In genomic region chr9:133419005-133419404, GRCh38 we compare ENCODE assay signal across 10 cellular contexts. TPM values are rescaled to one million over a fixed set of nuclear protein-coding genes. Genes with fewer than 3 reads are reported as not detected.
A peak's percentile ranks its signal among the peaks of the same experiment; 100 is the strongest.
DNase-seq lines count a peak whose midpoint lies in the region; ATAC-seq, FAIRE-seq and TF ChIP-seq lines count a peak whose summit lies in the region.
"Had no signal": no experiment of that assay in that cellular context is flagged by ENCODE, and none has a peak within 500 bp of the region (broad histone marks: within the 10 kb centered on the region; RNA-seq: fewer than 3 reads in every experiment).

No MANE protein-coding gene starts in this region.

- H3K4me1 Mint-ChIP-seq in Caco-2 (ENCODE audit: low read depth, unreplicated experiment) (peaks cover 11% of the 10 kb centered on the region), naive B cell (peaks cover 58 to 74% (median 67%) of the 10 kb centered on the region in 3 donors)

- no peak overlapping the region for H4K5ac ChIP-seq in mesendoderm (ENCODE audit: low read length)

- H3K9ac ChIP-seq in K562 (ENCODE audit: insufficient read depth in 1 of 2, low read depth in 2 of 2, low read length in 2 of 2) (no peak overlapping the region), mesendoderm (ENCODE audit: low read length) (no peak overlapping the region)

- H3K79me1 ChIP-seq in mesendoderm (ENCODE audit: low read length): peaks cover 11% of the 10 kb centered on the region

- POLR2A ChIA-PET in Caco-2 (lab: Charles Lee): interaction anchor here (1.3 to 2.9 kb wide), 2 partner anchors 41 to 389 kb away, joined by 3 to 28 read pairs; partner anchors contain the start of gene CACFD1
- POLR2A ChIA-PET in K562 (lab: Yijun Ruan, JAX): interaction anchor here (0.6 to 1.0 kb wide), 3 partner anchors 8 to 44 kb away, joined by 3 to 4 read pairs (median 3); no protein-coding TSS in a partner anchor

- TF ChIP-seq EP300 in K562 (IDR thresholded peaks at IDR 0.05; ENCODE audit: low read length): no peak

- H3K56ac ChIP-seq in mesendoderm (ENCODE audit: low read length): no peak overlapping the region

- H3K4me3 ChIP-seq in Caco-2 (ENCODE audit: low read depth, low read length) (peak overlapping the region; percentile 65), LNCaP clone FGC (ENCODE audit: low read depth, low read length) (peak overlapping the region; percentile 99; the same call in 1 of the 2 replicates), K562 (peak overlapping the region; percentile 94), mesendoderm (ENCODE audit: low read length) (no peak overlapping the region)

- peaks cover 11% of the 10 kb centered on the region for H3K36me3 Mint-ChIP-seq in Caco-2 (ENCODE audit: insufficient read depth, unreplicated experiment)
- H3K36me3 Mint-ChIP-seq in naive B cell: no peaks in the 10 kb centered on the region

- H2AK5ac ChIP-seq in mesendoderm (ENCODE audit: low read length): no peak overlapping the region

- H3K18ac ChIP-seq in mesendoderm (ENCODE audit: low read length): no peak overlapping the region

- peaks cover 39% of the 10 kb centered on the region for H3K79me2 ChIP-seq in K562 (ENCODE audit: control insufficient read depth, insufficient read depth, low read length)
- peaks cover 19% of the 10 kb centered on the region for H3K79me2 ChIP-seq in mesendoderm (ENCODE audit: control insufficient read depth, insufficient read depth, low read length)

- no peak overlapping the region for H2BK15ac ChIP-seq in mesendoderm (replicated peaks; ENCODE audit: low read depth)

- no peak overlapping the region for H2BK5ac ChIP-seq in mesendoderm (ENCODE audit: low read length)

- peak; percentile 74 for FAIRE-seq in K562 (lab: Jason Lieb, UNC)

- BruUV-seq in Caco-2 (replicated peaks; lab: Mats Ljungman, UMichigan): no TSS peak
- BruUV-seq in K562 (replicated peaks; lab: Mats Ljungman, UMichigan): no TSS peak

- H4K8ac ChIP-seq in mesendoderm (ENCODE audit: low read depth, low read length): no peak overlapping the region

- no peaks in the 10 kb centered on the region; the same call in 1 of the 2 replicates for H4K20me1 ChIP-seq in K562 (replicated peaks; ENCODE audit: control insufficient read depth, insufficient read depth, low read length)

- H2AFZ ChIP-seq in K562 (ENCODE audit: low read depth, low read length): peak overlapping the region; percentile 98

- 23% methylated on average over 11 of the region's 13 CpGs for WGBS in K562 (ENCODE audit: insufficient coverage, low coverage, missing lambda C conversion rate)
- whole genome bisulfite sequencing in mesendoderm (ENCODE audit: extremely low coverage, insufficient coverage, low lambda C conversion rate): no CpG with 5 or more reads among the region's 13 CpGs

- H3K36me3 ChIP-seq in Caco-2 (ENCODE audit: control insufficient read depth, insufficient read depth, low read length) (0 out of 2 replicates have a peak, but pooled peaks cover 2% of the 10 kb centered on the region), K562 (ENCODE audit: control insufficient read depth, insufficient read depth, low read length) (peaks cover 29% of the 10 kb centered on the region), mesendoderm (ENCODE audit: control insufficient read depth, insufficient read depth, low read length) (peaks cover 1% of the 10 kb centered on the region)

- no peak for DNase-seq in Caco-2
- no peak for DNase-seq in LNCaP clone FGC (ENCODE audit: low read depth)
- peak in 2 of 4 experiments; percentile 45 to 64 for DNase-seq in K562 (ENCODE audit: extremely low read depth in 1 of 4, low spot score in 3 of 4)
- no peak for DNase-seq in naive B cell
- DNase-seq in KBM-7: no peak
- no peak for DNase-seq in mesendoderm
- DNase-seq: GDM1; stimulated activated naive CD4-positive, alpha-beta T cell had no signal

- no peak for TF ChIP-seq RAD21 in K562 (CRISPR knock-in tag; conservative IDR thresholded peaks at IDR 0.05 in 1 of 2, IDR thresholded peaks at IDR 0.05 in 1 of 2)

- no peaks in the 10 kb centered on the region for H3K27me3 Mint-ChIP-seq in Caco-2 (ENCODE audit: insufficient read depth, unreplicated experiment)
- no peaks in the 10 kb centered on the region for H3K27me3 Mint-ChIP-seq in naive B cell

- H3K9me3 ChIP-seq in Caco-2: no peaks in the 10 kb centered on the region
- H3K9me3 ChIP-seq in K562 (replicated peaks; ENCODE audit: control insufficient read depth, insufficient read depth, low read depth, low read length): no peaks in the 10 kb centered on the region

- H3K9me1 ChIP-seq in K562 (ENCODE audit: control insufficient read depth, insufficient read depth, low read length): peaks cover 3% of the 10 kb centered on the region

- H2BK120ac ChIP-seq in mesendoderm (ENCODE audit: low read depth, low read length): no peak overlapping the region

- H3K27ac ChIP-seq in K562 (ENCODE audit: extremely low read depth, low read depth, low read length) (peak overlapping the region; percentile 59; the same call in 1 of the 3 replicates), mesendoderm (ENCODE audit: low read depth, low read length) (no peak overlapping the region)

- H3K9me3 Mint-ChIP-seq in Caco-2 (ENCODE audit: unreplicated experiment) (no peaks in the 10 kb centered on the region), naive B cell (peaks cover 0 to 6% (median 4%) of the 10 kb centered on the region in 7 donors)

- ATAC-seq in K562 (no peak), naive B cell (ENCODE audit: low read depth in 2 of 2) (no peak), HG03139 (IDR thresholded peaks at IDR 0.05; ENCODE audit: unreplicated experiment) (no peak), HG03460 (IDR thresholded peaks at IDR 0.05; ENCODE audit: unreplicated experiment) (no peak)

- intact Hi-C loops in Caco-2 (cut with micrococcal nuclease; ENCODE audit: unreplicated experiment) (loop anchor here (5.0 kb wide), 1 partner anchor 38 kb away; the partner anchor contains the start of gene CACFD1), K562 (cut with micrococcal nuclease) (no loop called here)

- no peaks in the 10 kb centered on the region for H3K27me3 ChIP-seq in Caco-2 (replicated peaks; ENCODE audit: control insufficient read depth, insufficient read depth, low read length)
- H3K27me3 ChIP-seq in K562 (ENCODE audit: control insufficient read depth in 2 of 2, insufficient read depth in 2 of 2, low read length in 2 of 2): peaks cover 0 to 2% of the 10 kb centered on the region in 2 experiments; a peak in 2 of 5 replicates
- H3K27me3 ChIP-seq in mesendoderm (ENCODE audit: insufficient read depth, low read length, poor library complexity): no peaks in the 10 kb centered on the region

- H3K4me3 Mint-ChIP-seq in Caco-2 (ENCODE audit: unreplicated experiment) (peak overlapping the region; percentile 86), naive B cell (peak overlapping the region; percentile 88 to 94 (median 92))

- in situ Hi-C loops in K562 (cut with MboI) (no loop called here), KBM-7 (cut with MboI; ENCODE audit: low pct_unique_long_range_greater_than_20kb, low sequenced_read_pairs) (no loop called here)

- H3K4me1 ChIP-seq in Caco-2 (peaks cover 12% of the 10 kb centered on the region), K562 (replicated peaks in 1 of 2; ENCODE audit: control insufficient read depth in 2 of 2, insufficient read depth in 2 of 2, low read length in 2 of 2) (peaks cover 26 to 35% of the 10 kb centered on the region in 2 experiments), mesendoderm (ENCODE audit: control insufficient read depth, low read depth, low read length) (no peaks in the 10 kb centered on the region)

- H3K23ac ChIP-seq in mesendoderm (ENCODE audit: low read length): no peak overlapping the region

- TF ChIP-seq CTCF in Caco-2 (IDR thresholded peaks at IDR 0.05; ENCODE audit: insufficient read depth in 1 of 2, low read depth in 1 of 2, low read length in 1 of 2, severe bottlenecking in 1 of 2, unreplicated experiment in 1 of 2): no peak
- TF ChIP-seq CTCF in LNCaP clone FGC (IDR thresholded peaks at IDR 0.05; ENCODE audit: control insufficient read depth, extremely low read depth, insufficient read depth): no peak
- TF ChIP-seq CTCF in K562 (IDR thresholded peaks at IDR 0.05 in 2 of 3, conservative IDR thresholded peaks at IDR 0.05 in 1 of 3; ENCODE audit: insufficient read depth in 2 of 3, low read depth in 1 of 3, low read length in 3 of 3): no peak

- no peak for TF ChIP-seq POLR2A in K562 (conservative IDR thresholded peaks at IDR 0.05)

- H3K4me2 ChIP-seq in K562 (ENCODE audit: insufficient read depth, low read length) (peak overlapping the region; percentile 95), mesendoderm (ENCODE audit: low read length) (no peak overlapping the region)

- H3K27ac Mint-ChIP-seq in Caco-2 (ENCODE audit: unreplicated experiment): peak overlapping the region; percentile 84
- peak overlapping the region in 5 of 6 donors; percentile 66 to 94 (median 75) for H3K27ac Mint-ChIP-seq in naive B cell

- CTCF ChIA-PET in Caco-2 (lab: Charles Lee) (interaction anchor here (0.6 kb wide), 1 partner anchor 63 kb away, joined by 3 read pairs; no protein-coding TSS in a partner anchor), K562 (lab: Yijun Ruan, JAX; ENCODE audit: low intra/inter-chr PET ratio) (no interaction called here)

- H3K4ac ChIP-seq in mesendoderm (ENCODE audit: low read depth, low read length): no peak overlapping the region

RNA-seq across cellular contexts. Expression of gene REXO4, which starts 1.2 kb away (rescaled TPM):
- total RNA-seq in Caco-2 (2022): 43.6 and 44.1 TPM in 2 replicates
- 33.3 and 49.1 TPM in 2 replicates for total RNA-seq in K562 (2011; cell fraction: chromatin; rRNA removed; ENCODE audit: low replicate concordance)
- 33.0 and 38.9 TPM in 2 replicates for total RNA-seq in K562 (2011; cell fraction: nucleolus; rRNA removed)
- total RNA-seq in K562 (2011; cell fraction: nucleoplasm; rRNA removed): 25.6 and 35.8 TPM in 2 replicates
- 70.5 and 72.9 TPM in 2 replicates for total RNA-seq in K562 (2014; rRNA removed)
- 19.6 and 21.6 TPM in 2 replicates for total RNA-seq in K562 (2014; rRNA removed; fragmentation: Illumina TruSeq; extraction: Trizol)
- total RNA-seq in K562 (2015; rRNA removed; fragmentation: Illumina TruSeq; extraction: Trizol): 31.1 and 31.3 TPM in 2 replicates
- 56.4 and 57.9 TPM in 2 replicates for total RNA-seq in K562 (2021)
- 23.9 and 29.2 TPM in 2 replicates for polyA plus RNA-seq in K562 (2011; rRNA removed)
- 26.2 and 39.1 TPM in 2 replicates for polyA plus RNA-seq in K562 (2011; cell fraction: cytosol; rRNA removed)
- polyA plus RNA-seq in K562 (2011; cell fraction: nucleus; rRNA removed): 19.8 and 27.2 TPM in 2 replicates
- polyA plus RNA-seq in K562 (2012): 22.0 and 39.1 TPM in 2 replicates
- 40.9 and 45.1 TPM in 2 replicates for polyA plus RNA-seq in K562 (2014; fragmentation: Illumina TruSeq; extraction: Trizol)
- polyA plus RNA-seq in K562 (2014; fragmentation: Nextera tagmentation; extraction: Ambion mirVana): 1 to 10 TPM; 3.4 to 5.0 TPM
- 58.8 and 62.3 TPM in 2 replicates for polyA plus RNA-seq in K562 (2014; rRNA removed)
- 22.5 and 31.4 TPM in 2 replicates for polyA minus RNA-seq in K562 (2011; rRNA and poly(A)+ RNA removed)
- polyA minus RNA-seq in K562 (2011; cell fraction: cytosol; rRNA and poly(A)+ RNA removed): 17.9 and 24.8 TPM in 2 replicates
- polyA minus RNA-seq in K562 (2011; cell fraction: nucleus; rRNA and poly(A)+ RNA removed): 13.6 and 16.7 TPM in 2 replicates
- 10 to 100 TPM in 5 of 6 donors, 1 to 10 TPM in 1; 4.3 to 27.7 (median 15.1) TPM for polyA plus RNA-seq in naive B cell (ENCODE audit: low read depth in 6 of 6)
- 39.7 TPM for polyA plus RNA-seq in mesendoderm (2013, experiment 1 of 2)
- 41.3 TPM for polyA plus RNA-seq in mesendoderm (2013, experiment 2 of 2)

RNA-seq across cellular contexts. Expression of gene ADAMTS13, which starts 3.2 kb away (rescaled TPM):
- total RNA-seq in Caco-2 (2022) (5.3 and 6.2 TPM in 2 replicates), K562 (2014; rRNA removed) (0.04 TPM in 1 of 2 replicates, not detected in the other), K562 (2014; rRNA removed; fragmentation: Illumina TruSeq; extraction: Trizol) (not detected in 2 replicates), K562 (2015; rRNA removed; fragmentation: Illumina TruSeq; extraction: Trizol) (0.04 TPM in 1 of 2 replicates, not detected in the other), K562 (2021) (0.07 TPM in 1 of 2 replicates, not detected in the other)
- 0.51 and 1.4 TPM in 2 replicates for total RNA-seq in K562 (2011; cell fraction: chromatin; rRNA removed; ENCODE audit: low replicate concordance)
- 0.53 and 0.83 TPM in 2 replicates for total RNA-seq in K562 (2011; cell fraction: nucleolus; rRNA removed)
- total RNA-seq in K562 (2011; cell fraction: nucleoplasm; rRNA removed): 0.44 and 1.4 TPM in 2 replicates
- polyA plus RNA-seq in K562 (2011; rRNA removed) (0.16 and 0.20 TPM in 2 replicates), K562 (2014; fragmentation: Illumina TruSeq; extraction: Trizol) (0.03 TPM in 1 of 2 replicates, not detected in the other), K562 (2014; fragmentation: Nextera tagmentation; extraction: Ambion mirVana) (not detected), K562 (2014; rRNA removed) (0.04 and 0.26 TPM in 2 replicates), naive B cell (ENCODE audit: low read depth in 6 of 6) (under 1 TPM in 2 of 6 donors, not detected in 4; 0.23 to 0.25 TPM)
- 0.10 and 0.16 TPM in 2 replicates for polyA plus RNA-seq in K562 (2011; cell fraction: cytosol; rRNA removed)
- 1.2 and 1.3 TPM in 2 replicates for polyA plus RNA-seq in K562 (2011; cell fraction: nucleus; rRNA removed)
- polyA plus RNA-seq in K562 (2012): 0.29 and 1.0 TPM in 2 replicates
- not detected in 2 replicates for polyA minus RNA-seq in K562 (2011; rRNA and poly(A)+ RNA removed)
- not detected in 2 replicates for polyA minus RNA-seq in K562 (2011; cell fraction: cytosol; rRNA and poly(A)+ RNA removed)
- polyA minus RNA-seq in K562 (2011; cell fraction: nucleus; rRNA and poly(A)+ RNA removed): 0.33 and 0.40 TPM in 2 replicates
- polyA plus RNA-seq in mesendoderm (2013, experiment 1 of 2): 0.45 TPM
- polyA plus RNA-seq in mesendoderm (2013, experiment 2 of 2): 0.46 TPM

RNA-seq across cellular contexts. Expression of gene CACFD1, which starts 40.8 kb away (rescaled TPM):
- total RNA-seq in Caco-2 (2022): 26.0 and 27.0 TPM in 2 replicates
- total RNA-seq in K562 (2011; cell fraction: chromatin; rRNA removed; ENCODE audit: low replicate concordance): 2.9 and 4.1 TPM in 2 replicates
- total RNA-seq in K562 (2011; cell fraction: nucleolus; rRNA removed): 3.4 and 4.7 TPM in 2 replicates
- total RNA-seq in K562 (2011; cell fraction: nucleoplasm; rRNA removed): 3.2 and 5.5 TPM in 2 replicates
- total RNA-seq in K562 (2014; rRNA removed): 1.1 and 1.2 TPM in 2 replicates
- total RNA-seq in K562 (2014; rRNA removed; fragmentation: Illumina TruSeq; extraction: Trizol): 0.11 and 0.13 TPM in 2 replicates
- total RNA-seq in K562 (2015; rRNA removed; fragmentation: Illumina TruSeq; extraction: Trizol): 0.54 and 0.64 TPM in 2 replicates
- 1.4 and 1.8 TPM in 2 replicates for total RNA-seq in K562 (2021)
- 0.87 and 1.2 TPM in 2 replicates for polyA plus RNA-seq in K562 (2011; rRNA removed)
- 0.77 and 1.1 TPM in 2 replicates for polyA plus RNA-seq in K562 (2011; cell fraction: cytosol; rRNA removed)
- polyA plus RNA-seq in K562 (2011; cell fraction: nucleus; rRNA removed): 1.3 and 2.3 TPM in 2 replicates
- 0.89 and 3.8 TPM in 2 replicates for polyA plus RNA-seq in K562 (2012)
- polyA plus RNA-seq in K562 (2014; fragmentation: Illumina TruSeq; extraction: Trizol): 0.16 and 0.37 TPM in 2 replicates
- polyA plus RNA-seq in K562 (2014; fragmentation: Nextera tagmentation; extraction: Ambion mirVana): not detected
- polyA plus RNA-seq in K562 (2014; rRNA removed): 1.1 and 1.4 TPM in 2 replicates
- 0.57 and 0.70 TPM in 2 replicates for polyA minus RNA-seq in K562 (2011; rRNA and poly(A)+ RNA removed)
- polyA minus RNA-seq in K562 (2011; cell fraction: cytosol; rRNA and poly(A)+ RNA removed): 0.67 and 0.82 TPM in 2 replicates
- polyA minus RNA-seq in K562 (2011; cell fraction: nucleus; rRNA and poly(A)+ RNA removed): 1.7 and 1.8 TPM in 2 replicates
- polyA plus RNA-seq in naive B cell (ENCODE audit: low read depth in 6 of 6): 10 to 100 TPM; 14.7 to 23.5 (median 18.7) TPM
- 3.4 TPM for polyA plus RNA-seq in mesendoderm (2013, experiment 1 of 2)
- 4.1 TPM for polyA plus RNA-seq in mesendoderm (2013, experiment 2 of 2)

RNA-seq across cellular contexts. Expression of gene STKLD1, which starts 42.8 kb away (rescaled TPM):
- 3.4 and 4.1 TPM in 2 replicates for total RNA-seq in Caco-2 (2022)
- 1.6 and 2.8 TPM in 2 replicates for total RNA-seq in K562 (2011; cell fraction: chromatin; rRNA removed; ENCODE audit: low replicate concordance)
- 0.50 and 0.92 TPM in 2 replicates for total RNA-seq in K562 (2011; cell fraction: nucleolus; rRNA removed)
- 0.69 and 1.3 TPM in 2 replicates for total RNA-seq in K562 (2011; cell fraction: nucleoplasm; rRNA removed)
- total RNA-seq in K562 (2014; rRNA removed): 0.53 TPM in 1 of 2 replicates, not detected in the other
- total RNA-seq in K562 (2014; rRNA removed; fragmentation: Illumina TruSeq; extraction: Trizol): 0.19 and 0.36 TPM in 2 replicates
- total RNA-seq in K562 (2015; rRNA removed; fragmentation: Illumina TruSeq; extraction: Trizol): 0.26 and 0.65 TPM in 2 replicates
- 0.20 and 0.33 TPM in 2 replicates for total RNA-seq in K562 (2021)
- polyA plus RNA-seq in K562 (2011; rRNA removed): 0.60 and 1.2 TPM in 2 replicates
- 0.60 and 0.85 TPM in 2 replicates for polyA plus RNA-seq in K562 (2011; cell fraction: cytosol; rRNA removed)
- 0.60 and 0.86 TPM in 2 replicates for polyA plus RNA-seq in K562 (2011; cell fraction: nucleus; rRNA removed)
- polyA plus RNA-seq in K562 (2012): 0.82 and 1.7 TPM in 2 replicates
- 0.25 and 1.0 TPM in 2 replicates for polyA plus RNA-seq in K562 (2014; fragmentation: Illumina TruSeq; extraction: Trizol)
- under 1 TPM in 1 of 2 experiments, not detected in 1; 0.10 TPM for polyA plus RNA-seq in K562 (2014; fragmentation: Nextera tagmentation; extraction: Ambion mirVana)
- 0.13 and 0.61 TPM in 2 replicates for polyA plus RNA-seq in K562 (2014; rRNA removed)
- 0.39 and 0.81 TPM in 2 replicates for polyA minus RNA-seq in K562 (2011; rRNA and poly(A)+ RNA removed)
- 0.86 TPM in 1 of 2 replicates, not detected in the other for polyA minus RNA-seq in K562 (2011; cell fraction: cytosol; rRNA and poly(A)+ RNA removed)
- polyA minus RNA-seq in K562 (2011; cell fraction: nucleus; rRNA and poly(A)+ RNA removed): 0.27 and 0.44 TPM in 2 replicates
- under 1 TPM in 2 of 6 donors, not detected in 4; 0.18 to 0.61 TPM for polyA plus RNA-seq in naive B cell (ENCODE audit: low read depth in 6 of 6)
- 0.11 TPM for polyA plus RNA-seq in mesendoderm (2013, experiment 1 of 2)
- polyA plus RNA-seq in mesendoderm (2013, experiment 2 of 2): not detected

RNA-seq across cellular contexts. Expression of gene SURF4, which starts 43.1 kb away (rescaled TPM):
- 239 and 253 TPM in 2 replicates for total RNA-seq in Caco-2 (2022)
- 165 and 371 TPM in 2 replicates for total RNA-seq in K562 (2011; cell fraction: chromatin; rRNA removed; ENCODE audit: low replicate concordance)
- total RNA-seq in K562 (2011; cell fraction: nucleolus; rRNA removed): 360 and 416 TPM in 2 replicates
- 387 and 460 TPM in 2 replicates for total RNA-seq in K562 (2011; cell fraction: nucleoplasm; rRNA removed)
- total RNA-seq in K562 (2014; rRNA removed): 158 and 200 TPM in 2 replicates
- total RNA-seq in K562 (2014; rRNA removed; fragmentation: Illumina TruSeq; extraction: Trizol): 110 and 137 TPM in 2 replicates
- 128 and 130 TPM in 2 replicates for total RNA-seq in K562 (2015; rRNA removed; fragmentation: Illumina TruSeq; extraction: Trizol)
- total RNA-seq in K562 (2021): 175 and 181 TPM in 2 replicates
- 174 and 176 TPM in 2 replicates for polyA plus RNA-seq in K562 (2011; rRNA removed)
- polyA plus RNA-seq in K562 (2011; cell fraction: cytosol; rRNA removed): 241 and 245 TPM in 2 replicates
- polyA plus RNA-seq in K562 (2011; cell fraction: nucleus; rRNA removed): 131 and 161 TPM in 2 replicates
- 137 and 203 TPM in 2 replicates for polyA plus RNA-seq in K562 (2012)
- polyA plus RNA-seq in K562 (2014; fragmentation: Illumina TruSeq; extraction: Trizol): 144 and 148 TPM in 2 replicates
- polyA plus RNA-seq in K562 (2014; fragmentation: Nextera tagmentation; extraction: Ambion mirVana): 10 to 100 TPM in 1 of 2 experiments, 1 to 10 TPM in 1; 8.4 to 13.5 TPM
- polyA plus RNA-seq in K562 (2014; rRNA removed): 116 and 147 TPM in 2 replicates
- 117 and 140 TPM in 2 replicates for polyA minus RNA-seq in K562 (2011; rRNA and poly(A)+ RNA removed)
- polyA minus RNA-seq in K562 (2011; cell fraction: cytosol; rRNA and poly(A)+ RNA removed): 116 and 143 TPM in 2 replicates
- 25.7 and 40.3 TPM in 2 replicates for polyA minus RNA-seq in K562 (2011; cell fraction: nucleus; rRNA and poly(A)+ RNA removed)
- polyA plus RNA-seq in naive B cell (ENCODE audit: low read depth in 6 of 6): 10 to 100 TPM; 76.2 to 99.5 (median 82.9) TPM
- 118 TPM for polyA plus RNA-seq in mesendoderm (2013, experiment 1 of 2)
- polyA plus RNA-seq in mesendoderm (2013, experiment 2 of 2): 119 TPM
